In the genomic region with DNA sequence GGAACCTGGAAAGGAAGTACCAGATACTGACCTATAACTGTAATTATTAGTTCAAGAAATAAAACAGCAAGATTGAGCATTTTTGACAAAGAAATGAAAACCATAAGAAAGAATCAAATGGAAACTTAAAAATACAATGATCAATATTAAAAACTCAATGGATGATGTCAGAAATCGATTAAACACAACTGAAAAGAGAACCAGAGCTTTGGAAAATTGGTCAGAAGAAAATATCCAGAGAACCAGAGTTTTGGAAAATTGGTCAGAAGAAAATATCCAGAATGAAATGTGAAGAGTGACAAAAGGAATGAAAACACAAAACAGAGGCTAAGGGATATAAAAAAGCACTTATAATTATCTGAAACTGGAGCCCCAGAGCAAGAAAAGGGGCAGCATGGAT, we compare ENCODE assay signal across 37 cellular contexts.
"Had no signal": no experiment of that assay in that cellular context is flagged by ENCODE, and none has a peak within 500 bp of the region (broad histone marks: within the 10 kb centered on the region; RNA-seq: fewer than 3 reads in every experiment).

No MANE protein-coding gene starts in this region.

- H3K9me3 ChIP-seq: body of pancreas had no signal

- H3K4me3 Mint-ChIP-seq: activated naive CD4-positive, alpha-beta T cell treated with anti-CD3 and anti-CD28 coated beads for 36 hours; activated naive CD4-positive, alpha-beta T cell treated with anti-CD3 and anti-CD28 coated beads, Interleukin-2, amount 10 ng/mL, durations not matched to agents 7 days and 5 days; activated naive CD8-positive, alpha-beta T cell; activated naive CD8-positive, alpha-beta T cell treated with anti-CD3 and anti-CD28 coated beads for 36 hours; activated naive CD8-positive, alpha-beta T cell treated with anti-CD3 and anti-CD28 coated beads, Interleukin-2, amount 10 ng/mL, durations not matched to agents 7 days and 5 days; activated naive CD8-positive, alpha-beta T cell treated with anti-CD3 and anti-CD28 coated beads, Interleukin-2, amount 50 U/mL, for 24 hours; activated T-cell treated with anti-CD3 and anti-CD28 coated beads, Interleukin-2, amount 50 U/mL, for 24 hours; activated T-cell treated with anti-CD3 and anti-CD28 coated beads, Interleukin-2, amount 50 U/mL, for 4 hours; activated T-cell treated with anti-CD3 and anti-CD28 coated beads, Interleukin-2, amount 50 U/mL, for 72 hours; activated T-helper 1 cell treated with anti-CD3 and anti-CD28 coated beads, Interleukin-12 subunit alpha, Interleukin-12 subunit beta, Interleukin-2, Interleukin-4 antibody, amounts not matched to agents 30 ng/mL and 10 ng/mL and 1 ng/mL, durations not matched to agents 14 hours and 24 hours and 36 hours; activated T-helper 17 cell treated with anti-CD3 and anti-CD28 coated beads, Interleukin-2, amount 50 U/mL, for 72 hours; brain; central memory CD8-positive, alpha-beta T cell had no signal

- H3K27me3 Mint-ChIP-seq: activated naive CD4-positive, alpha-beta T cell treated with anti-CD3 and anti-CD28 coated beads, Interleukin-2, amount 10 ng/mL, durations not matched to agents 7 days and 5 days; activated naive CD8-positive, alpha-beta T cell treated with anti-CD3 and anti-CD28 coated beads for 36 hours; activated naive CD8-positive, alpha-beta T cell treated with anti-CD3 and anti-CD28 coated beads, Interleukin-2, amount 50 U/mL, for 24 hours had no signal

- H3K27ac ChIP-seq: adrenal gland, ascending aorta, body of pancreas, brain microvascular endothelial cell, breast epithelium, cardiac muscle cell had no signal

- H3K4me3 ChIP-seq: adrenal gland, ascending aorta, body of pancreas, breast epithelium, cardiac muscle cell had no signal

- H3K27me3 ChIP-seq: adrenal gland, ascending aorta, body of pancreas, brain microvascular endothelial cell, breast epithelium, cardiac muscle cell had no signal

- H3K9me3 Mint-ChIP-seq: central memory CD8-positive, alpha-beta T cell had no signal

- DNase-seq: activated effector memory CD4-positive, alpha-beta T cell treated with anti-CD3 and anti-CD28 coated beads, Interleukin-2, amount 50 U/mL, for 16 hours; activated effector memory CD4-positive, alpha-beta T cell treated with Interleukin-2 at 50 U/mL for 16 hours; activated gamma-delta T cell; activated gamma-delta T cell treated with Interleukin-2 at 50 U/mL for 16 hours; activated naive CD4-positive, alpha-beta T cell; activated naive CD4-positive, alpha-beta T cell treated with anti-CD3 and anti-CD28 coated beads for 36 hours; activated naive CD4-positive, alpha-beta T cell treated with anti-CD3 and anti-CD28 coated beads, Interleukin-2, amount 10 ng/mL, durations not matched to agents 7 days and 5 days; activated naive CD4-positive, alpha-beta T cell treated with anti-CD3 and anti-CD28 coated beads, Interleukin-2, amount 50 U/mL, for 16 hours; activated naive CD4-positive, alpha-beta T cell treated with Interleukin-2 at 50 U/mL for 16 hours; activated naive CD8-positive, alpha-beta T cell treated with anti-CD3 and anti-CD28 coated beads for 36 hours; activated naive CD8-positive, alpha-beta T cell treated with anti-CD3 and anti-CD28 coated beads, Interleukin-2, amount 10 ng/mL, durations not matched to agents 7 days and 5 days; activated naive CD8-positive, alpha-beta T cell treated with anti-CD3 and anti-CD28 coated beads, Interleukin-2, amount 50 U/mL, for 24 hours; activated T-cell treated with anti-CD3 and anti-CD28 coated beads, Interleukin-2, amount 50 U/mL, for 24 hours; activated T-cell treated with anti-CD3 and anti-CD28 coated beads, Interleukin-2, amount 50 U/mL, for 4 hours; activated T-cell treated with anti-CD3 and anti-CD28 coated beads, Interleukin-2, amount 50 U/mL, for 48 hours; activated T-cell treated with anti-CD3 and anti-CD28 coated beads, Interleukin-2, amount 50 U/mL, for 72 hours; adrenal gland; amniotic stem cell; amygdala; anterior cingulate cortex; aorta; body of pancreas; brain microvascular endothelial cell; caudate nucleus; central memory CD4-positive, alpha-beta T cell; cerebellar nuclear complex had no signal

- H3K36me3 Mint-ChIP-seq: activated naive CD4-positive, alpha-beta T cell treated with anti-CD3 and anti-CD28 coated beads, Interleukin-2, amount 10 ng/mL, durations not matched to agents 7 days and 5 days; activated naive CD8-positive, alpha-beta T cell treated with anti-CD3 and anti-CD28 coated beads, Interleukin-2, amount 10 ng/mL, durations not matched to agents 7 days and 5 days; brain had no signal

- H3K36me3 ChIP-seq: adrenal gland, ascending aorta, brain microvascular endothelial cell, breast epithelium, cardiac muscle cell had no signal

- H3K27ac Mint-ChIP-seq: activated naive CD4-positive, alpha-beta T cell treated with anti-CD3 and anti-CD28 coated beads for 36 hours; activated naive CD4-positive, alpha-beta T cell treated with anti-CD3 and anti-CD28 coated beads, Interleukin-2, amount 10 ng/mL, durations not matched to agents 7 days and 5 days; activated naive CD4-positive, alpha-beta T cell treated with anti-CD3 and anti-CD28 coated beads, Interleukin-2, amount 50 U/mL, for 24 hours; activated naive CD4-positive, alpha-beta T cell treated with anti-CD3 and anti-CD28 coated beads, Interleukin-2, amount 50 U/mL, for 72 hours; activated naive CD8-positive, alpha-beta T cell; activated naive CD8-positive, alpha-beta T cell treated with anti-CD3 and anti-CD28 coated beads for 36 hours; activated naive CD8-positive, alpha-beta T cell treated with anti-CD3 and anti-CD28 coated beads, Interleukin-2, amount 10 ng/mL, durations not matched to agents 7 days and 5 days; activated naive CD8-positive, alpha-beta T cell treated with anti-CD3 and anti-CD28 coated beads, Interleukin-2, amount 50 U/mL, for 24 hours; activated T-cell treated with anti-CD3 and anti-CD28 coated beads, Interleukin-2, amount 50 U/mL, for 24 hours; activated T-cell treated with anti-CD3 and anti-CD28 coated beads, Interleukin-2, amount 50 U/mL, for 72 hours; activated T-helper 1 cell treated with anti-CD3 and anti-CD28 coated beads, Interleukin-12 subunit alpha, Interleukin-12 subunit beta, Interleukin-2, Interleukin-4 antibody, amounts not matched to agents 30 ng/mL and 10 ng/mL and 1 ng/mL, durations not matched to agents 14 hours and 24 hours and 36 hours; activated T-helper 17 cell treated with anti-CD3 and anti-CD28 coated beads, Interleukin-2, amount 50 U/mL, for 72 hours; activated T-helper 2 cell treated with anti-CD3 and anti-CD28 coated beads, Interferon-gamma antibody, Interleukin-2, Interleukin-4, amounts not matched to agents 10 μg/mL and 5 μg/mL and 100 μg/mL, durations not matched to agents 14 hours and 24 hours and 36 hours; brain had no signal

- H3K4me1 Mint-ChIP-seq: activated naive CD4-positive, alpha-beta T cell treated with anti-CD3 and anti-CD28 coated beads, Interleukin-2, amount 10 ng/mL, durations not matched to agents 7 days and 5 days; activated naive CD4-positive, alpha-beta T cell treated with anti-CD3 and anti-CD28 coated beads, Interleukin-2, amount 50 U/mL, for 24 hours; activated naive CD8-positive, alpha-beta T cell treated with anti-CD3 and anti-CD28 coated beads for 36 hours; activated naive CD8-positive, alpha-beta T cell treated with anti-CD3 and anti-CD28 coated beads, Interleukin-2, amount 10 ng/mL, durations not matched to agents 7 days and 5 days; activated naive CD8-positive, alpha-beta T cell treated with anti-CD3 and anti-CD28 coated beads, Interleukin-2, amount 50 U/mL, for 24 hours; activated T-helper 17 cell treated with anti-CD3 and anti-CD28 coated beads, Interleukin-2, amount 50 U/mL, for 72 hours; brain; central memory CD8-positive, alpha-beta T cell had no signal

- H3K4me1 ChIP-seq: adrenal gland, ascending aorta, body of pancreas, breast epithelium had no signal

- ATAC-seq: activated naive CD4-positive, alpha-beta T cell treated with anti-CD3 and anti-CD28 coated beads, Interleukin-2, amount 50 U/mL, for 72 hours; activated naive CD8-positive, alpha-beta T cell treated with anti-CD3 and anti-CD28 coated beads, Interleukin-2, amount 50 U/mL, for 24 hours; activated T-cell treated with anti-CD3 and anti-CD28 coated beads, Interleukin-2, amount 50 U/mL, for 4 hours; activated T-cell treated with anti-CD3 and anti-CD28 coated beads, Interleukin-2, amount 50 U/mL, for 72 hours; activated T-helper 17 cell treated with anti-CD3 and anti-CD28 coated beads, Interleukin-2, amount 50 U/mL, for 72 hours; body of pancreas had no signal
